8 cellular contexts compared by ENCODE assay signal in the genomic region with DNA sequence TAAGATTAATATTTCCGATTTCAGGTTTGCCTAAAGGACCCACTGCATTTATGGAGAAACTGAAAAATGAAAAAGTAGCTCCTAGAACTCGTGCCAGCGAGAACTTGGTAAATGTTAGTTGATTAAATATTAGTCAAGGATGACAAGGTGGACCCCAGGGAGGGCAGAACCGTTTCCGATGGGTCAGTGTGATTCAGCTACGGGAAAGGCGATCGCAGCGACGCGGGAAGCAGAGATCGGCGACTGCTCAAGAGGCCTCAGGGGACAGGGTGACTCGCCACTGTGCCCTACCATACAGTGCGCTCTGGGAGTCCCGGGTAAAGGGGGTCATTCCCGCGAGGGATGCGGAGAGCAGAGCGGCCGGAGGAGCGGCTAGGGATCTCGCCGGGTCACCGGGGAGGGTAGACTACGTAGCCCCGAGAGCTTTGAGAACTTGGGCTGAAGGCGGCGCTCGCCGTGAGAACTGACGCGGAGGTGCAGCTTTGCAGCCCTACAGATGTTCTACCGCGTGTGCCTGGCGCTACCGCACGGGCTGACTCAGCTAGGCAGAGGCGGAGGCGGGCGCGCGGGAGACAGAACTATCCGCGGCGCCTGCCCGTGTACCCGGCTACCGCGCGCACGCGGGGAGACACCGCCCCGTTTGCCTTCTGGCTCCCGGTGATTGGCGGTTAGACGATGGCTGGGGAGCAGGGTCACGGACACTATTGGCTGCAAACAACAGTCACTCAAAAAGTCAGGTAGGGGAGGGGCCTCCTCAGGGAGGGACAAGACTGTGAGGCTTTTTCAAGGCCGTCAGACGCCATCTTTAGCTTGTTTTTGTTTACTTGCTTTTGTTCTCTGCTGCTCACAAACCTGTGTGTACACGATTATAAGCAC. TPM values are rescaled to one million over a fixed set of nuclear protein-coding genes. Genes with fewer than 3 reads are reported as not detected.
A peak's percentile ranks its signal among the peaks of the same experiment; 100 is the strongest.
DNase-seq lines count a peak whose midpoint lies in the region; ATAC-seq and TF ChIP-seq lines count a peak whose summit lies in the region.

No MANE protein-coding gene starts in this region.

- H2AFZ ChIP-seq in mammary epithelial cell (ENCODE audit: low read depth, low read length) (peak overlapping the region; percentile 99), smooth muscle cell (ENCODE audit: low read depth) (peak overlapping the region; percentile 99)

- dilution Hi-C loops in mammary epithelial cell (cut with HindIII; ENCODE audit: low sequenced_read_pairs): no loop called here

- in situ Hi-C loops in ACHN (cut with HindIII; ENCODE audit: low pct_ligation_motif_present, low pct_unique_long_range_greater_than_20kb, low sequenced_read_pairs): no loop called here
- in situ Hi-C loops in mammary epithelial cell (cut with MboI; ENCODE audit: low sequenced_read_pairs in 2 of 2): no loop called here

- H3K27me3 ChIP-seq in mammary epithelial cell (ENCODE audit: insufficient read depth, low read length) (no peaks in the 10 kb centered on the region), smooth muscle cell (ENCODE audit: low read depth) (no peaks in the 10 kb centered on the region)

- intact Hi-C loops in mammary epithelial cell (cut with micrococcal nuclease): loop anchor here (2.0 kb wide), 1 partner anchor 28 kb away; a partner anchor contains a TSS

- no peaks in the 10 kb centered on the region for H3K36me3 ChIP-seq in mammary epithelial cell (ENCODE audit: insufficient read depth, low read length)
- no peaks in the 10 kb centered on the region for H3K36me3 ChIP-seq in smooth muscle cell (ENCODE audit: low read depth)

- peak; percentile 96 for DNase-seq in ACHN
- DNase-seq in NCI-H2171 treated with DMSO at 0.1 percent for 48 hours (lab: John Stamatoyannopoulos, UW): peak; percentile 100
- DNase-seq in mammary epithelial cell: peak; percentile 97
- DNase-seq in iPS-NIHi7 (ENCODE audit: extremely low spot score): peak; percentile 96
- DNase-seq in smooth muscle cell (lab: John Stamatoyannopoulos, UW; ENCODE audit: unreplicated experiment): peak; percentile 82

- peaks cover 3% of the 10 kb centered on the region for H3F3A ChIP-seq in smooth muscle cell (ENCODE audit: low read depth)

- no peaks in the 10 kb centered on the region for H4K20me1 ChIP-seq in mammary epithelial cell (ENCODE audit: insufficient read depth, low read length)
- no peaks in the 10 kb centered on the region for H4K20me1 ChIP-seq in smooth muscle cell (ENCODE audit: low read depth)

- no TSS peak for BruUV-seq in mammary epithelial cell (replicated peaks; lab: Mats Ljungman, UMichigan)

- WGBS in mammary epithelial cell (ENCODE audit: low coverage, missing lambda C conversion rate): under 1% methylated on average over 31 of the region's 62 CpGs
- WGBS in smooth muscle cell (ENCODE audit: low lambda C conversion rate): 2% methylated on average over 62 of the region's 62 CpGs

- H3K9me3 ChIP-seq in mammary epithelial cell (replicated peaks; ENCODE audit: insufficient read depth, low read length): no peaks in the 10 kb centered on the region
- H3K9me3 ChIP-seq in smooth muscle cell (replicated peaks; ENCODE audit: low read depth): no peaks in the 10 kb centered on the region

- H3K79me2 ChIP-seq in mammary epithelial cell (ENCODE audit: insufficient read depth, low read length) (peaks cover 3% of the 10 kb centered on the region), smooth muscle cell (ENCODE audit: low read depth) (no peaks in the 10 kb centered on the region)

- H3K4me3 ChIP-seq in mammary epithelial cell (replicated peaks in 1 of 3; ENCODE audit: insufficient read depth in 1 of 3, low read depth in 2 of 3, low read length in 3 of 3): peak overlapping the region; percentile 59 to 78 (median 63)
- H3K4me3 ChIP-seq in smooth muscle cell: peak overlapping the region; percentile 64

- H3K27ac ChIP-seq in VCaP (peak overlapping the region; percentile 96), mammary epithelial cell (ENCODE audit: insufficient read depth, low read depth, low read length) (peak overlapping the region; percentile 68), smooth muscle cell (ENCODE audit: low read depth) (peak overlapping the region; percentile 91)

- peak; percentile 92 for ATAC-seq in GM18867 (IDR thresholded peaks at IDR 0.05; ENCODE audit: unreplicated experiment)
- ATAC-seq in HG03103 (IDR thresholded peaks at IDR 0.05; ENCODE audit: low read depth, unreplicated experiment): peak; percentile 90

- CTCF ChIA-PET in mammary epithelial cell (lab: Charles Lee; ENCODE audit: low non-redundant PET): interaction anchor here (0.6 to 1.7 kb wide), 6 partner anchors 12 to 241 kb away, joined by 3 to 24 read pairs (median 4); a partner anchor contains a TSS

- H3K9ac ChIP-seq in mammary epithelial cell (ENCODE audit: insufficient read depth, low read length) (peak overlapping the region; percentile 69), smooth muscle cell (ENCODE audit: low read depth) (peak overlapping the region; percentile 82)

- H3K4me2 ChIP-seq in mammary epithelial cell (ENCODE audit: insufficient read depth, low read depth, low read length): peak overlapping the region; percentile 99
- peak overlapping the region; percentile 86 for H3K4me2 ChIP-seq in smooth muscle cell

- TF ChIP-seq CTCF in VCaP (conservative IDR thresholded peaks at IDR 0.05) (peak; percentile 25), mammary epithelial cell (conservative IDR thresholded peaks at IDR 0.05 in 1 of 2, IDR thresholded peaks at IDR 0.05 in 1 of 2; ENCODE audit: extremely low read depth in 1 of 2, insufficient read depth in 1 of 2, low read depth in 1 of 2, low read length in 2 of 2) (peak; percentile 22 to 43), smooth muscle cell (IDR thresholded peaks at IDR 0.05; ENCODE audit: borderline replicate concordance, insufficient read depth, poor library complexity, severe bottlenecking) (no peak)

- peaks cover 24% of the 10 kb centered on the region for H3K4me1 ChIP-seq in mammary epithelial cell (ENCODE audit: insufficient read depth, low read length)
- peaks cover 11% of the 10 kb centered on the region for H3K4me1 ChIP-seq in smooth muscle cell (ENCODE audit: low read depth)

RNA-seq across cellular contexts. Expression of a gene that starts 3.2 kb away (rescaled TPM):
- 1 to 10 TPM; 3.6 to 6.7 TPM for total RNA-seq in mammary epithelial cell
- 6.7 TPM for polyA plus RNA-seq in mammary epithelial cell
- polyA minus RNA-seq in mammary epithelial cell: not detected
- 10.2 and 11.9 TPM in 2 replicates for total RNA-seq in smooth muscle cell
- polyA plus RNA-seq in smooth muscle cell: 6.7 and 8.4 TPM in 2 replicates

RNA-seq across cellular contexts. Expression of a gene that starts 24.4 kb away (rescaled TPM):
- total RNA-seq in mammary epithelial cell: 100 to 1,000 TPM; 234 to 275 TPM
- polyA plus RNA-seq in mammary epithelial cell: 88.5 TPM
- polyA minus RNA-seq in mammary epithelial cell: 247 TPM
- total RNA-seq in smooth muscle cell: 20.7 and 21.2 TPM in 2 replicates
- 19.8 and 23.8 TPM in 2 replicates for polyA plus RNA-seq in smooth muscle cell

RNA-seq across cellular contexts. Expression of a gene that starts 27.9 kb away (rescaled TPM):
- total RNA-seq in mammary epithelial cell (100 to 1,000 TPM; 145 to 152 TPM), smooth muscle cell (161 and 183 TPM in 2 replicates)
- polyA plus RNA-seq in mammary epithelial cell (332 TPM), smooth muscle cell (372 and 374 TPM in 2 replicates)
- polyA minus RNA-seq in mammary epithelial cell: 194 TPM

RNA-seq across cellular contexts. Expression of a gene that starts 35.2 kb away (rescaled TPM):
- total RNA-seq in mammary epithelial cell (not detected), smooth muscle cell (not detected in 2 replicates)
- polyA plus RNA-seq in mammary epithelial cell (not detected), smooth muscle cell (not detected in 2 replicates)
- not detected for polyA minus RNA-seq in mammary epithelial cell

RNA-seq across cellular contexts. Expression of a gene that starts 49.9 kb away (rescaled TPM):
- total RNA-seq in mammary epithelial cell (10 to 100 TPM; 32.0 to 35.0 TPM), smooth muscle cell (15.6 and 30.2 TPM in 2 replicates)
- polyA plus RNA-seq in mammary epithelial cell (29.9 TPM), smooth muscle cell (15.6 and 19.1 TPM in 2 replicates)
- polyA minus RNA-seq in mammary epithelial cell: 33.4 TPM

Comparison
In these comparisons a context has a peak if more than half of its experiments do, and no peak if none do; other contexts are left out.
1. Peak in every context shown above with its lines: DNase-seq, ATAC-seq, H3K4me3 ChIP-seq and H3K27ac ChIP-seq.
2. RNA of a gene that starts 24.4 kb away (total RNA-seq): 234 to 275 TPM in mammary epithelial cell; 20.7 to 21.2 TPM in smooth muscle cell; every median in the first group is over 10 times any median in the second.